ENCODE assay signal across 1 cellular context in genomic region chr19:38700933-38701454, GRCh38.
TF ChIP-seq lines count a peak whose summit lies in the region.

No MANE protein-coding gene starts in this region.

TF ChIP-seq in SK-N-SH treated with all-trans-retinoic acid at 6 μM for 48 hours, 23 proteins besides CTCF, POLR2A, EP300 and RAD21:
- TF ChIP-seq CSRNP3 (CRISPR knock-in tag; IDR thresholded peaks at IDR 0.05) = no peak
